ENCODE assay signal across 22 cellular contexts in the genomic region with DNA sequence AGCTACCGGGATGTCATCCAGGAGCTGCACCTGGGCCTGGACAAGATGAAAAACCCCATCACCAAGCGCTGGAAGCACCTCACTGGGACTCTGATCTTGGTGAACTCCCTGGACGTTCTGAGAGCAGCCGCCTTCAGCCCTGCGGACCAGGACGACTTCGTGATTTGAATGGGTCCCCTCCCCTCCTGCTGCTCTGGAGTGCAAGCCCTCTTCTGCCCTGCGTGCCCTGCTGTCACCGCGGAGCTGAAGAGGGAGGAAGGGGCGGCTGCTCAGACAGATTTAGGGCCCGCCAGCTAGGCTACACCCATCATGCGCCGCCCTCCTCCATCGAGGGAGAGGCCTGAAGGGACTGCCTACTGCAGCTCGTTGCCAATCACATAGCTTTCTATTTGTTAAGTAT.
DNase-seq lines count a peak whose midpoint lies in the region; ATAC-seq and TF ChIP-seq lines count a peak whose summit lies in the region.
"Had no signal": no experiment of that assay in that cellular context is flagged by ENCODE, and none has a peak within 500 bp of the region (broad histone marks: within the 10 kb centered on the region; RNA-seq: fewer than 3 reads in every experiment).

No MANE protein-coding gene starts in this region.

- H3K4me1 Mint-ChIP-seq in glutamatergic neuron (ENCODE audit: low read depth, unreplicated experiment) = peaks cover 20% of the 10 kb centered on the region
- peaks cover 40% of the 10 kb centered on the region for H3K4me1 Mint-ChIP-seq in Calu3 (ENCODE audit: low read depth, unreplicated experiment)
- no peaks in the 10 kb centered on the region for H3K4me1 Mint-ChIP-seq in activated CD8-positive, alpha-beta T cell treated with anti-CD3 and anti-CD28 coated beads, Interleukin-2, amount 10 ng/mL, durations not matched to agents 7 days and 5 days (ENCODE audit: low read depth)
- H3K4me1 Mint-ChIP-seq: CD4-positive, CD25-positive, alpha-beta regulatory T cell had no signal

- H3K36me3 Mint-ChIP-seq in glutamatergic neuron (ENCODE audit: unreplicated experiment) (peaks cover 5% of the 10 kb centered on the region), Calu3 (ENCODE audit: insufficient read depth, unreplicated experiment) (peaks cover 20% of the 10 kb centered on the region)
- H3K36me3 Mint-ChIP-seq in activated CD8-positive, alpha-beta T cell treated with anti-CD3 and anti-CD28 coated beads, Interleukin-2, amount 10 ng/mL, durations not matched to agents 7 days and 5 days (ENCODE audit: low read depth) = no peaks in the 10 kb centered on the region
- H3K36me3 Mint-ChIP-seq: CD4-positive, CD25-positive, alpha-beta regulatory T cell had no signal

- 79 to 81% methylated on average over 10 to 16 of the region's 16 CpGs for WGBS in body of pancreas, 2 donors
- WGBS in prostate gland = 55% methylated on average over 16 of the region's 16 CpGs

- POLR2A ChIA-PET in Panc1 (lab: Charles Lee) = interaction anchor here (0.5 kb wide), 1 partner anchor 28 kb away, joined by 5 read pairs; no protein-coding TSS in a partner anchor
- POLR2A ChIA-PET in activated CD8-positive, alpha-beta T cell treated with anti-CD3 and anti-CD28 coated beads, Interleukin-2, amount 10 ng/mL, durations not matched to agents 7 days and 5 days (lab: Charles Lee) = no interaction called here

- CTCF ChIA-PET in Panc1 (lab: Charles Lee) = no interaction called here
- CTCF ChIA-PET in Calu3 (lab: Charles Lee) = no interaction called here
- CTCF ChIA-PET in activated CD8-positive, alpha-beta T cell treated with anti-CD3 and anti-CD28 coated beads, Interleukin-2, amount 10 ng/mL, durations not matched to agents 7 days and 5 days (lab: Charles Lee) = no interaction called here

- H3K27ac Mint-ChIP-seq in glutamatergic neuron (ENCODE audit: unreplicated experiment) (peak overlapping the region; percentile 43), Calu3 (ENCODE audit: unreplicated experiment) (no peak overlapping the region)
- H3K27ac Mint-ChIP-seq in activated CD8-positive, alpha-beta T cell treated with anti-CD3 and anti-CD28 coated beads, Interleukin-2, amount 10 ng/mL, durations not matched to agents 7 days and 5 days = no peak overlapping the region
- H3K27ac Mint-ChIP-seq: CD4-positive, CD25-positive, alpha-beta regulatory T cell; GM23338 had no signal

- TF ChIP-seq POLR2A in body of pancreas (IDR thresholded peaks at IDR 0.05) = no peak
- TF ChIP-seq POLR2A in prostate gland (IDR thresholded peaks at IDR 0.05) = no peak

- H3K36me3 ChIP-seq in Panc1 (ENCODE audit: control insufficient read depth, insufficient read depth, low read length) (peaks cover 15% of the 10 kb centered on the region), body of pancreas (replicated peaks in 1 of 2; ENCODE audit: insufficient read depth in 1 of 2, low read depth in 2 of 2) (peaks cover 0 to 10% of the 10 kb centered on the region in 2 donors), prostate gland (peaks cover 0 to 6% of the 10 kb centered on the region in 2 donors)

- BruUV-seq in Panc1 (replicated peaks; lab: Mats Ljungman, UMichigan) (no TSS peak), Calu3 (replicated peaks; lab: Mats Ljungman, UMichigan) (no TSS peak)

- H3K4me3 ChIP-seq in Panc1 (ENCODE audit: low read depth in 2 of 2, low read length in 2 of 2) (no peak overlapping the region), body of pancreas (no peak overlapping the region), prostate gland (no peak overlapping the region)
- H3K4me3 ChIP-seq: GM12878, GM23338 had no signal

- DNase-seq in Panc1 (ENCODE audit: low read depth, low spot score) = no peak
- DNase-seq in body of pancreas = no peak
- no peak for DNase-seq in glutamatergic neuron
- no peak for DNase-seq in prostate gland (ENCODE audit: low spot score)
- DNase-seq in GM20000 (ENCODE audit: low spot score) = no peak
- no peak for DNase-seq in Calu3
- no peak for DNase-seq in activated CD8-positive, alpha-beta T cell treated with anti-CD3 and anti-CD28 coated beads, Interleukin-2, amount 10 ng/mL, durations not matched to agents 7 days and 5 days
- DNase-seq: BE2C; CD4-positive, CD25-positive, alpha-beta regulatory T cell; COR-L47; DMS 273 treated with DMSO at 0.1 percent for 48 hours; DND-41; HCEC 1CT; IMR-90; NCI-H1694; NCI-H2081; NCI-H446; NCI-H526; OCI-M1 had no signal

- H3K9me3 Mint-ChIP-seq in glutamatergic neuron (ENCODE audit: unreplicated experiment) (peaks cover 12% of the 10 kb centered on the region), Calu3 (ENCODE audit: low read depth, unreplicated experiment) (no peaks in the 10 kb centered on the region)
- H3K9me3 Mint-ChIP-seq in activated CD8-positive, alpha-beta T cell treated with anti-CD3 and anti-CD28 coated beads, Interleukin-2, amount 10 ng/mL, durations not matched to agents 7 days and 5 days (ENCODE audit: insufficient read depth) = no peaks in the 10 kb centered on the region
- H3K9me3 Mint-ChIP-seq: GM23338 had no signal

- no peak overlapping the region for H3K4me3 Mint-ChIP-seq in glutamatergic neuron (ENCODE audit: unreplicated experiment)
- H3K4me3 Mint-ChIP-seq in Calu3 (ENCODE audit: low read depth, unreplicated experiment) = no peak overlapping the region
- H3K4me3 Mint-ChIP-seq in activated CD8-positive, alpha-beta T cell treated with anti-CD3 and anti-CD28 coated beads, Interleukin-2, amount 10 ng/mL, durations not matched to agents 7 days and 5 days = no peak overlapping the region
- H3K4me3 Mint-ChIP-seq: CD4-positive, CD25-positive, alpha-beta regulatory T cell; GM23338 had no signal

- H3K27me3 ChIP-seq in Panc1 (ENCODE audit: control insufficient read depth, insufficient read depth, low read length) = no peaks in the 10 kb centered on the region
- H3K27me3 ChIP-seq in body of pancreas = no peaks in the 10 kb centered on the region
- no peaks in the 10 kb centered on the region for H3K27me3 ChIP-seq in prostate gland (replicated peaks; ENCODE audit: insufficient read depth)
- H3K27me3 ChIP-seq: BE2C had no signal

- in situ Hi-C loops in Panc1 (cut with HindIII; ENCODE audit: low pct_unique_long_range_greater_than_20kb, low sequenced_read_pairs) = no loop called here

- H3K4me1 ChIP-seq in Panc1 (ENCODE audit: control insufficient read depth, insufficient read depth, low read length) = peaks cover 11% of the 10 kb centered on the region
- peaks cover 55% of the 10 kb centered on the region for H3K4me1 ChIP-seq in body of pancreas
- peaks cover 25% of the 10 kb centered on the region for H3K4me1 ChIP-seq in prostate gland (replicated peaks)

- ATAC-seq in Panc1 (no peak), body of pancreas (no peak)
- no peak for ATAC-seq in activated CD8-positive, alpha-beta T cell treated with anti-CD3 and anti-CD28 coated beads, Interleukin-2, amount 10 ng/mL, durations not matched to agents 7 days and 5 days
- ATAC-seq: GM12878, GM23338, Right ventricle myocardium inferior had no signal

- H3K27me3 Mint-ChIP-seq in glutamatergic neuron (ENCODE audit: unreplicated experiment) (peaks cover 4% of the 10 kb centered on the region), Calu3 (ENCODE audit: unreplicated experiment) (peaks cover under 1% of the 10 kb centered on the region)
- no peaks in the 10 kb centered on the region for H3K27me3 Mint-ChIP-seq in activated CD8-positive, alpha-beta T cell treated with anti-CD3 and anti-CD28 coated beads, Interleukin-2, amount 10 ng/mL, durations not matched to agents 7 days and 5 days (ENCODE audit: low read depth)
- H3K27me3 Mint-ChIP-seq: CD4-positive, CD25-positive, alpha-beta regulatory T cell had no signal

- H3K9me3 ChIP-seq in Panc1 (ENCODE audit: control insufficient read depth, insufficient read depth, low read depth, low read length) (no peaks in the 10 kb centered on the region), body of pancreas (no peaks in the 10 kb centered on the region), prostate gland (no peaks in the 10 kb centered on the region)
- H3K9me3 ChIP-seq: BE2C had no signal

- H3K27ac ChIP-seq in Panc1 (ENCODE audit: low read length) (0 out of 2 replicates have a peak overlapping the region, but pooled peaks have one; percentile 7), body of pancreas (peak overlapping the region; percentile 11 to 96 (median 64)), prostate gland (peak overlapping the region; percentile 77 to 81)

- intact Hi-C loops in Panc1 (cut with micrococcal nuclease; ENCODE audit: unreplicated experiment) = no loop called here
- intact Hi-C loops in body of pancreas (cut with DNase I) = no loop called here
- intact Hi-C loops in prostate gland (cut with DNase I) = no loop called here
- intact Hi-C loops in Calu3 (cut with micrococcal nuclease; ENCODE audit: unreplicated experiment) = loop anchor here (5.0 kb wide), 2 partner anchors 76 to 171 kb away; no protein-coding TSS in a partner anchor

- TF ChIP-seq CTCF in Panc1 (IDR thresholded peaks at IDR 0.05) = no peak
- TF ChIP-seq CTCF in body of pancreas (IDR thresholded peaks at IDR 0.05) = no peak
- TF ChIP-seq CTCF in glutamatergic neuron (IDR thresholded peaks at IDR 0.05; ENCODE audit: partially characterized antibody, unreplicated experiment) = no peak
- no peak for TF ChIP-seq CTCF in prostate gland (IDR thresholded peaks at IDR 0.05)
- no peak for TF ChIP-seq CTCF in GM20000 (IDR thresholded peaks at IDR 0.05; ENCODE audit: extremely low read depth, missing control alignments)
- TF ChIP-seq CTCF in Calu3 (IDR thresholded peaks at IDR 0.05; ENCODE audit: unreplicated experiment) = no peak

Comparison
In these comparisons a context has a peak if more than half of its experiments do, and no peak if none do; other contexts are left out.
1. H3K27ac ChIP-seq: peak in every context shown above with its lines; median percentile 79 in prostate gland; 64 in body of pancreas; 7 in Panc1.